ENCODE assay signal across 2 cellular contexts in genomic region chr2:64482765-64483504, GRCh38.
TF ChIP-seq lines count a peak whose summit lies in the region.

No MANE protein-coding gene starts in this region.

TF ChIP-seq in SK-N-SH, 30 proteins besides CTCF, POLR2A, EP300 and RAD21 (continued from another document):
- TF ChIP-seq REST (IDR thresholded peaks at IDR 0.05; ENCODE audit: low read depth, low read length): no peak
- 0 out of 2 replicates have a peak, but pooled peaks have one; percentile 41 for TF ChIP-seq ELF1 (IDR thresholded peaks at IDR 0.05)
- TF ChIP-seq, protein P1, sequence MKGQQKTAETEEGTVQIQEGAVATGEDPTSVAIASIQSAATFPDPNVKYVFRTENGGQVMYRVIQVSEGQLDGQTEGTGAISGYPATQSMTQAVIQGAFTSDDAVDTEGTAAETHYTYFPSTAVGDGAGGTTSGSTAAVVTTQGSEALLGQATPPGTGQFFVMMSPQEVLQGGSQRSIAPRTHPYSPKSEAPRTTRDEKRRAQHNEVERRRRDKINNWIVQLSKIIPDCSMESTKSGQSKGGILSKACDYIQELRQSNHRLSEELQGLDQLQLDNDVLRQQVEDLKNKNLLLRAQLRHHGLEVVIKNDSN (IDR thresholded peaks at IDR 0.05; ENCODE audit: borderline replicate concordance, low read depth): no peak
- no peak for TF ChIP-seq SMC3 (IDR thresholded peaks at IDR 0.05; ENCODE audit: low read depth, low read length)
- peak; percentile 49 for TF ChIP-seq GATA2 (CRISPR knock-in tag; IDR thresholded peaks at IDR 0.05)
TF ChIP-seq in SK-N-SH: peak in this region for 5.

TF ChIP-seq in SK-N-SH treated with all-trans-retinoic acid at 6 μM for 48 hours, 23 proteins besides CTCF, POLR2A, EP300 and RAD21 (continued from another document):
- no peak for TF ChIP-seq GLIS3 (CRISPR knock-in tag; IDR thresholded peaks at IDR 0.05)
- TF ChIP-seq ESRRG (CRISPR knock-in tag; IDR thresholded peaks at IDR 0.05): no peak
- TF ChIP-seq, protein P2, sequence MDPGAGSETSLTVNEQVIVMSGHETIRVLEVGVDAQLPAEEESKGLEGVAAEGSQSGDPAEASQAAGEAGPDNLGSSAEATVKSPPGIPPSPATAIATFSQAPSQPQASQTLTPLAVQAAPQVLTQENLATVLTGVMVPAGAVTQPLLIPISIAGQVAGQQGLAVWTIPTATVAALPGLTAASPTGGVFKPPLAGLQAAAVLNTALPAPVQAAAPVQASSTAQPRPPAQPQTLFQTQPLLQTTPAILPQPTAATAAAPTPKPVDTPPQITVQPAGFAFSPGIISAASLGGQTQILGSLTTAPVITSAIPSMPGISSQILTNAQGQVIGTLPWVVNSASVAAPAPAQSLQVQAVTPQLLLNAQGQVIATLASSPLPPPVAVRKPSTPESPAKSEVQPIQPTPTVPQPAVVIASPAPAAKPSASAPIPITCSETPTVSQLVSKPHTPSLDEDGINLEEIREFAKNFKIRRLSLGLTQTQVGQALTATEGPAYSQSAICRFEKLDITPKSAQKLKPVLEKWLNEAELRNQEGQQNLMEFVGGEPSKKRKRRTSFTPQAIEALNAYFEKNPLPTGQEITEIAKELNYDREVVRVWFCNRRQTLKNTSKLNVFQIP (CRISPR knock-in tag; IDR thresholded peaks at IDR 0.05; ENCODE audit: borderline replicate concordance, low read depth): no peak
- TF ChIP-seq ZNF70 (CRISPR knock-in tag; IDR thresholded peaks at IDR 0.05): no peak
- no peak for TF ChIP-seq CSDC2 (CRISPR knock-in tag; IDR thresholded peaks at IDR 0.05)
- TF ChIP-seq ARNTL (CRISPR knock-in tag; IDR thresholded peaks at IDR 0.05; ENCODE audit: borderline replicate concordance, low read depth): no peak
- TF ChIP-seq BACH2 (CRISPR knock-in tag; IDR thresholded peaks at IDR 0.05; ENCODE audit: borderline replicate concordance): no peak
- TF ChIP-seq PPARA (CRISPR knock-in tag; IDR thresholded peaks at IDR 0.05; ENCODE audit: borderline replicate concordance): no peak
- TF ChIP-seq SNAI2 (CRISPR knock-in tag; IDR thresholded peaks at IDR 0.05): no peak
- TF ChIP-seq TCF4 (CRISPR knock-in tag; IDR thresholded peaks at IDR 0.05; ENCODE audit: borderline replicate concordance): no peak
- no peak for TF ChIP-seq RARB (CRISPR knock-in tag; IDR thresholded peaks at IDR 0.05)
- no peak for TF ChIP-seq ISL1 (CRISPR knock-in tag; IDR thresholded peaks at IDR 0.05)
- no peak for TF ChIP-seq ZFP3 (CRISPR knock-in tag; IDR thresholded peaks at IDR 0.05)
